ENCODE assay signal across 1 cellular context in genomic region chr19:11293468-11294389, GRCh38.
A peak's percentile ranks its signal among the peaks of the same experiment; 100 is the strongest.
TF ChIP-seq lines count a peak whose summit lies in the region.

No MANE protein-coding gene starts in this region.

TF ChIP-seq in K562, 482 proteins besides CTCF, POLR2A, EP300 and RAD21 (continued from another document and continues in another):
- no peak for TF ChIP-seq RBM17 (IDR thresholded peaks at IDR 0.05; ENCODE audit: borderline replicate concordance, low read depth, low read length)
- TF ChIP-seq PHF21A (IDR thresholded peaks at IDR 0.05; ENCODE audit: borderline replicate concordance, low read depth) = no peak
- TF ChIP-seq ZNF274 (IDR thresholded peaks at IDR 0.05; ENCODE audit: borderline replicate concordance, low read depth, low read length) = no peak
- TF ChIP-seq ZNF146 (CRISPR knock-in tag; IDR thresholded peaks at IDR 0.05; ENCODE audit: unreplicated experiment) = no peak
- TF ChIP-seq RBM39 (optimal IDR thresholded peaks at IDR 0.05; ENCODE audit: low read depth, low read length) = no peak
- TF ChIP-seq FOXP1 (CRISPR knock-in tag; IDR thresholded peaks at IDR 0.05) = no peak
- TF ChIP-seq ZNF24 (IDR thresholded peaks at IDR 0.05) = peak; percentile 24; the same call in 1 of the 2 replicates
- no peak for TF ChIP-seq HMG20B (CRISPR knock-in tag; IDR thresholded peaks at IDR 0.05)
- TF ChIP-seq, protein P1, sequence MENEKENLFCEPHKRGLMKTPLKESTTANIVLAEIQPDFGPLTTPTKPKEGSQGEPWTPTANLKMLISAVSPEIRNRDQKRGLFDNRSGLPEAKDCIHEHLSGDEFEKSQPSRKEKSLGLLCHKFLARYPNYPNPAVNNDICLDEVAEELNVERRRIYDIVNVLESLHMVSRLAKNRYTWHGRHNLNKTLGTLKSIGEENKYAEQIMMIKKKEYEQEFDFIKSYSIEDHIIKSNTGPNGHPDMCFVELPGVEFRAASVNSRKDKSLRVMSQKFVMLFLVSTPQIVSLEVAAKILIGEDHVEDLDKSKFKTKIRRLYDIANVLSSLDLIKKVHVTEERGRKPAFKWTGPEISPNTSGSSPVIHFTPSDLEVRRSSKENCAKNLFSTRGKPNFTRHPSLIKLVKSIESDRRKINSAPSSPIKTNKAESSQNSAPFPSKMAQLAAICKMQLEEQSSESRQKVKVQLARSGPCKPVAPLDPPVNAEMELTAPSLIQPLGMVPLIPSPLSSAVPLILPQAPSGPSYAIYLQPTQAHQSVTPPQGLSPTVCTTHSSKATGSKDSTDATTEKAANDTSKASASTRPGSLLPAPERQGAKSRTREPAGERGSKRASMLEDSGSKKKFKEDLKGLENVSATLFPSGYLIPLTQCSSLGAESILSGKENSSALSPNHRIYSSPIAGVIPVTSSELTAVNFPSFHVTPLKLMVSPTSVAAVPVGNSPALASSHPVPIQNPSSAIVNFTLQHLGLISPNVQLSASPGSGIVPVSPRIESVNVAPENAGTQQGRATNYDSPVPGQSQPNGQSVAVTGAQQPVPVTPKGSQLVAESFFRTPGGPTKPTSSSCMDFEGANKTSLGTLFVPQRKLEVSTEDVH (IDR thresholded peaks at IDR 0.05; ENCODE audit: low read depth, partially characterized antibody) = no peak
- TF ChIP-seq ZNF609 (CRISPR knock-in tag; IDR thresholded peaks at IDR 0.05; ENCODE audit: borderline replicate concordance) = no peak
- 0 out of 2 replicates have a peak, but pooled peaks have one; percentile 25 for TF ChIP-seq ZBTB2 (IDR thresholded peaks at IDR 0.05)
- TF ChIP-seq GATA2 (CRISPR knock-in tag; IDR thresholded peaks at IDR 0.05) = no peak
- peak; percentile 30; the same call in 1 of the 2 replicates for TF ChIP-seq MTA1 (IDR thresholded peaks at IDR 0.05; ENCODE audit: borderline replicate concordance)
- TF ChIP-seq KLF6 (CRISPR knock-in tag; IDR thresholded peaks at IDR 0.05; ENCODE audit: borderline replicate concordance) = no peak
- TF ChIP-seq, protein P2, sequence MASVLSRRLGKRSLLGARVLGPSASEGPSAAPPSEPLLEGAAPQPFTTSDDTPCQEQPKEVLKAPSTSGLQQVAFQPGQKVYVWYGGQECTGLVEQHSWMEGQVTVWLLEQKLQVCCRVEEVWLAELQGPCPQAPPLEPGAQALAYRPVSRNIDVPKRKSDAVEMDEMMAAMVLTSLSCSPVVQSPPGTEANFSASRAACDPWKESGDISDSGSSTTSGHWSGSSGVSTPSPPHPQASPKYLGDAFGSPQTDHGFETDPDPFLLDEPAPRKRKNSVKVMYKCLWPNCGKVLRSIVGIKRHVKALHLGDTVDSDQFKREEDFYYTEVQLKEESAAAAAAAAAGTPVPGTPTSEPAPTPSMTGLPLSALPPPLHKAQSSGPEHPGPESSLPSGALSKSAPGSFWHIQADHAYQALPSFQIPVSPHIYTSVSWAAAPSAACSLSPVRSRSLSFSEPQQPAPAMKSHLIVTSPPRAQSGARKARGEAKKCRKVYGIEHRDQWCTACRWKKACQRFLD (CRISPR knock-in tag; IDR thresholded peaks at IDR 0.05) = no peak
- TF ChIP-seq RFX5 (IDR thresholded peaks at IDR 0.05; ENCODE audit: low read depth, low read length) = no peak
- no peak for TF ChIP-seq ZNF121 (CRISPR knock-in tag; conservative IDR thresholded peaks at IDR 0.05)
- TF ChIP-seq POLR2AphosphoS2 (IDR thresholded peaks at IDR 0.05; ENCODE audit: low read length) = no peak
- no peak for TF ChIP-seq ZNF707 (CRISPR knock-in tag; conservative IDR thresholded peaks at IDR 0.05)
- TF ChIP-seq SMC3 (conservative IDR thresholded peaks at IDR 0.05; ENCODE audit: insufficient read depth, low read depth, low read length) = peak; percentile 97
- no peak for TF ChIP-seq FOXJ3 (CRISPR knock-in tag; IDR thresholded peaks at IDR 0.05)
- peak in 1 of 2 experiments; percentile 54; a peak in 1 of 4 replicates for TF ChIP-seq MLLT1 (IDR thresholded peaks at IDR 0.05)
- no peak for TF ChIP-seq ZNF668 (CRISPR knock-in tag; IDR thresholded peaks at IDR 0.05)
- no peak; a peak in 1 of 4 replicates for TF ChIP-seq TBL1XR1 (IDR thresholded peaks at IDR 0.05; ENCODE audit: low read length in 2 of 2)
- TF ChIP-seq, protein P3, sequence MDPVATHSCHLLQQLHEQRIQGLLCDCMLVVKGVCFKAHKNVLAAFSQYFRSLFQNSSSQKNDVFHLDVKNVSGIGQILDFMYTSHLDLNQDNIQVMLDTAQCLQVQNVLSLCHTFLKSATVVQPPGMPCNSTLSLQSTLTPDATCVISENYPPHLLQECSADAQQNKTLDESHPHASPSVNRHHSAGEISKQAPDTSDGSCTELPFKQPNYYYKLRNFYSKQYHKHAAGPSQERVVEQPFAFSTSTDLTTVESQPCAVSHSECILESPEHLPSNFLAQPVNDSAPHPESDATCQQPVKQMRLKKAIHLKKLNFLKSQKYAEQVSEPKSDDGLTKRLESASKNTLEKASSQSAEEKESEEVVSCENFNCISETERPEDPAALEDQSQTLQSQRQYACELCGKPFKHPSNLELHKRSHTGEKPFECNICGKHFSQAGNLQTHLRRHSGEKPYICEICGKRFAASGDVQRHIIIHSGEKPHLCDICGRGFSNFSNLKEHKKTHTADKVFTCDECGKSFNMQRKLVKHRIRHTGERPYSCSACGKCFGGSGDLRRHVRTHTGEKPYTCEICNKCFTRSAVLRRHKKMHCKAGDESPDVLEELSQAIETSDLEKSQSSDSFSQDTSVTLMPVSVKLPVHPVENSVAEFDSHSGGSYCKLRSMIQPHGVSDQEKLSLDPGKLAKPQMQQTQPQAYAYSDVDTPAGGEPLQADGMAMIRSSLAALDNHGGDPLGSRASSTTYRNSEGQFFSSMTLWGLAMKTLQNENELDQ (CRISPR knock-in tag; IDR thresholded peaks at IDR 0.05; ENCODE audit: borderline replicate concordance) = no peak
- TF ChIP-seq BCLAF1 (IDR thresholded peaks at IDR 0.05; ENCODE audit: borderline replicate concordance in 1 of 2, control insufficient read depth in 1 of 2, low read depth in 2 of 2, low read length in 1 of 2) = 0 out of 4 replicates have a peak, but pooled peaks of 1 of the 2 experiments have one; percentile 53
- no peak for TF ChIP-seq ZNF3 (CRISPR knock-in tag; IDR thresholded peaks at IDR 0.05)
- no peak for TF ChIP-seq ZNF639 (CRISPR knock-in tag; conservative IDR thresholded peaks at IDR 0.05 in 1 of 2, IDR thresholded peaks at IDR 0.05 in 1 of 2)
- no peak for TF ChIP-seq HEY1 (CRISPR knock-in tag; IDR thresholded peaks at IDR 0.05; ENCODE audit: borderline replicate concordance)
- peak in 1 of 2 experiments; percentile 26 for TF ChIP-seq AFF1 (IDR thresholded peaks at IDR 0.05; ENCODE audit: low read depth in 1 of 2, partially characterized antibody in 2 of 2)
- TF ChIP-seq ZNF696 (CRISPR knock-in tag; conservative IDR thresholded peaks at IDR 0.05) = no peak
- TF ChIP-seq KAT2B (IDR thresholded peaks at IDR 0.05; ENCODE audit: low read depth, low read length) = no peak
- no peak for TF ChIP-seq RBM25 (IDR thresholded peaks at IDR 0.05; ENCODE audit: low read depth, low read length, severe bottlenecking)
